In genomic region chrX:129786210-129786651, GRCh38 we compare ENCODE assay signal across 7 cellular contexts. TPM values are rescaled to one million over a fixed set of nuclear protein-coding genes. Genes with fewer than 3 reads are reported as not detected.
DNase-seq lines count a peak whose midpoint lies in the region; ATAC-seq and TF ChIP-seq lines count a peak whose summit lies in the region.

No MANE protein-coding gene starts in this region.

- H3K9me3 Mint-ChIP-seq in neural progenitor cell, result no peaks in the 10 kb centered on the region

- no peaks in the 10 kb centered on the region for H4K20me1 ChIP-seq in neural progenitor cell (ENCODE audit: low read depth)

- peak overlapping the region; percentile 50 for H3K27ac Mint-ChIP-seq in neural progenitor cell

- peak; percentile 83 for ATAC-seq in GM18873 (IDR thresholded peaks at IDR 0.05; ENCODE audit: low FRiP score, unreplicated experiment)
- peak; percentile 77 for ATAC-seq in HG02623 (IDR thresholded peaks at IDR 0.05; ENCODE audit: unreplicated experiment)

- no peaks in the 10 kb centered on the region for H3K79me2 ChIP-seq in neural progenitor cell (ENCODE audit: low read depth)

- no peaks in the 10 kb centered on the region for H3K4me1 ChIP-seq in neural progenitor cell

- H3K36me3 Mint-ChIP-seq in neural progenitor cell, result peaks cover 2% of the 10 kb centered on the region

- H3K9me3 ChIP-seq in neural progenitor cell (ENCODE audit: low read depth), result no peaks in the 10 kb centered on the region

- no peak for TF ChIP-seq CTCF in neural progenitor cell (IDR thresholded peaks at IDR 0.05)

- no peak overlapping the region for H3K4me3 ChIP-seq in neural progenitor cell

- H3K36me3 ChIP-seq in neural progenitor cell, result no peaks in the 10 kb centered on the region

- peaks cover 4% of the 10 kb centered on the region for H3K27me3 Mint-ChIP-seq in neural progenitor cell (ENCODE audit: insufficient read depth, low read depth)

- no peak overlapping the region for H3K27ac ChIP-seq in neural progenitor cell

- H3K4me3 Mint-ChIP-seq in neural progenitor cell, result no peak overlapping the region

- no peak overlapping the region for H3K9ac ChIP-seq in neural progenitor cell

- H3K4me1 Mint-ChIP-seq in neural progenitor cell, result peaks cover 16% of the 10 kb centered on the region

- no peak overlapping the region for H2AFZ ChIP-seq in neural progenitor cell (replicated peaks)

- H3K27me3 ChIP-seq in neural progenitor cell, result no peaks in the 10 kb centered on the region

- DNase-seq in NAMALWA (ENCODE audit: low spot score) (peak; percentile 69), neural progenitor cell (ENCODE audit: low spot score) (no peak), NCI-H2227 (lab: John Stamatoyannopoulos, UW; ENCODE audit: unreplicated experiment) (no peak), NCI-H2196 treated with DMSO at 0.1 percent for 48 hours (lab: John Stamatoyannopoulos, UW; ENCODE audit: unreplicated experiment) (no peak)
- DNase-seq in stimulated activated CD4-positive, alpha-beta T cell treated with anti-CD3 and anti-CD28 coated beads, Interleukin-4, amount 100 ng/mL, for 24 hours, result no peak

- H3K4me2 ChIP-seq in neural progenitor cell, result no peak overlapping the region

- no peaks in the 10 kb centered on the region for H3F3A ChIP-seq in neural progenitor cell (ENCODE audit: low read depth)

RNA-seq across cellular contexts. Expression of gene SASH3, which starts 6.5 kb away (rescaled TPM):
- not detected in 2 replicates for total RNA-seq in neural progenitor cell (ENCODE audit: low replicate concordance)

RNA-seq across cellular contexts. Expression of gene XPNPEP2, which starts 47.5 kb away (rescaled TPM):
- total RNA-seq in neural progenitor cell (ENCODE audit: low replicate concordance), result 0.19 and 1.7 TPM in 2 replicates

RNA-seq across cellular contexts. Expression of gene ZDHHC9, which starts 57.5 kb away (rescaled TPM):
- total RNA-seq in neural progenitor cell (ENCODE audit: low replicate concordance), result 33.1 and 34.2 TPM in 2 replicates
